ENCODE assay signal across 16 cellular contexts in the genomic region with DNA sequence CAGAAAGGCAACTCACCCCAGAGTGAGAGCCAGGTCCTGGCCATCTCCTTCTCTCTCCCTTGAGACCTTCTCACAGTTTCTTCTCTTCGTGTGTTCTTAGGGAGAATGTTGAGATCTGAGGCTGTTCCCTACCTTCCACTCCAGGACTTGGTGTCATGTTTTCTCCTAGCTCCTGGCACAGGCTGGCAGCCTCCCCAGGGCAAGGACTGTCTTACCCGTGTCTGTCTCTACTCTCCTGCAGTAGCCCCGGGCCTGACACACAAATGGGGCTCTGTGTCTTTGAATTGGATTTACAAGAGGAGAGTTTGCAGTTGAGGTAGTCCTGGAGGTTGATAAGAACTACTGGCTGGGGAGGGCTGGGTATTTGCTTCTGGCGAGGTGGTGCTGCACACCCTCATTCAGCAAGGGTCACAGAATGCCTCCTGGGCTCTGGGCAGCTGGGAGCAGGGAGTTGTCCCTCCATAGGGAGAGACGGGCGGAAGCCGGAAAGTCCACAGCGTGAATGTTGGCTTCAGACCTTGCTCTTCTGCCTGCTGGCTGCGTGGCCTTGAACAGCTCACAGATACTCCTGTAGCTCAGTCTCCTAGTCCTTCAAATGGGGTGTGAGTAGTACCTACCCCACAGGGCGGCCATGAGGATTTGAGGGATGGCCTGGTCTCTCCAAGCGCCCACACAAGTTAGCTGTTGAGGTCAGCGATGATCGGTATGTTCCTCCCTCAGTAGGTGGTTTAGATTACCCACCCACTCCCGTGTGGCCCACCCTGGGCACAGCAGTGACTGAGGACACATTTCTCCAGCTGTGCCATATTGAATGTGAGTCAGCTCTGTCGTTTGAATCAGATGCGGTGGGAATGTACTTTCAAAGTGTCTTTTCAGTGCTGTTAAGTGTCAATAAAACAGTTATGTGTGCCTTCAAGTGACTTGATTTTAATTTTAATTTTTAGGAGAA. TPM values are rescaled to one million over a fixed set of nuclear protein-coding genes. Genes with fewer than 3 reads are reported as not detected.
DNase-seq lines count a peak whose midpoint lies in the region; ATAC-seq, FAIRE-seq and TF ChIP-seq lines count a peak whose summit lies in the region.
"Had no signal": no experiment of that assay in that cellular context is flagged by ENCODE, and none has a peak within 500 bp of the region (broad histone marks: within the 10 kb centered on the region; RNA-seq: fewer than 3 reads in every experiment).

No MANE protein-coding gene starts in this region.

- no peak overlapping the region for H3K4me2 ChIP-seq in HepG2 (ENCODE audit: low read depth, low read length)
- H3K4me2 ChIP-seq: hepatocyte, neural progenitor cell had no signal

- TF ChIP-seq RAD21 in HepG2 (CRISPR knock-in tag; IDR thresholded peaks at IDR 0.05) = no peak

- peak overlapping the region; percentile 46 for H3K27ac Mint-ChIP-seq in activated naive CD4-positive, alpha-beta T cell treated with anti-CD3 and anti-CD28 coated beads for 36 hours
- peak overlapping the region; percentile 38 for H3K27ac Mint-ChIP-seq in activated T-cell treated with anti-CD3 and anti-CD28 coated beads, Interleukin-2, amount 50 U/mL, for 72 hours
- peak overlapping the region; percentile 72 for H3K27ac Mint-ChIP-seq in stimulated activated effector memory CD8-positive, alpha-beta T cell treated with anti-CD3 and anti-CD28 coated beads, Interleukin-12 subunit alpha, Interleukin-12 subunit beta, amount 100 ng/mL, for 72 hours
- H3K27ac Mint-ChIP-seq: neural progenitor cell had no signal

- H3K27me3 Mint-ChIP-seq in activated naive CD4-positive, alpha-beta T cell treated with anti-CD3 and anti-CD28 coated beads for 36 hours (ENCODE audit: low read depth) = no peaks in the 10 kb centered on the region
- H3K27me3 Mint-ChIP-seq in activated T-cell treated with anti-CD3 and anti-CD28 coated beads, Interleukin-2, amount 50 U/mL, for 72 hours (ENCODE audit: low read depth) = no peaks in the 10 kb centered on the region

- no peak for TF ChIP-seq EP300 in HepG2 (IDR thresholded peaks at IDR 0.05; ENCODE audit: low read depth in 2 of 2, low read length in 2 of 2)
- no peak for TF ChIP-seq EP300 in HepG2 (CRISPR knock-in tag; IDR thresholded peaks at IDR 0.05; ENCODE audit: borderline replicate concordance)

- CTCF ChIA-PET in activated naive CD4-positive, alpha-beta T cell treated with anti-CD3 and anti-CD28 coated beads for 36 hours (lab: Charles Lee) = interaction anchor here (0.7 kb wide), 1 partner anchor 24 kb away, joined by 3 read pairs; no protein-coding TSS in a partner anchor
- CTCF ChIA-PET in HepG2 (lab: Yijun Ruan, JAX; ENCODE audit: low intra/inter-chr PET ratio, low total read pairs) = no interaction called here

- POLR2A ChIA-PET in HepG2 (lab: Yijun Ruan, JAX) = no interaction called here

- peaks cover 62% of the 10 kb centered on the region for H3K79me2 ChIP-seq in HepG2 (ENCODE audit: insufficient read depth, low read length)

- H3K27me3 ChIP-seq in HepG2 (ENCODE audit: control insufficient read depth in 1 of 2, insufficient read depth in 2 of 2, low read length in 2 of 2) = no peaks in the 10 kb centered on the region
- H3K27me3 ChIP-seq: hepatocyte, neural progenitor cell, tibial nerve had no signal

- TF ChIP-seq POLR2A in HepG2 (IDR thresholded peaks at IDR 0.05; ENCODE audit: insufficient read depth in 1 of 2, low read depth in 2 of 2, low read length in 2 of 2) = no peak

- in situ Hi-C loops in HepG2 (cut with HindIII; ENCODE audit: extremely low pct_ligation_motif_present, low pct_unique_long_range_greater_than_20kb) = no loop called here
- in situ Hi-C loops in KBM-7 (cut with MboI; ENCODE audit: low pct_unique_long_range_greater_than_20kb, low sequenced_read_pairs) = no loop called here

- BruUV-seq in HepG2 (replicated peaks; lab: Mats Ljungman, UMichigan) = no TSS peak

- no peaks in the 10 kb centered on the region for H3K9me3 Mint-ChIP-seq in activated naive CD4-positive, alpha-beta T cell treated with anti-CD3 and anti-CD28 coated beads for 36 hours
- no peaks in the 10 kb centered on the region for H3K9me3 Mint-ChIP-seq in activated T-cell treated with anti-CD3 and anti-CD28 coated beads, Interleukin-2, amount 50 U/mL, for 72 hours
- H3K9me3 Mint-ChIP-seq in stimulated activated effector memory CD8-positive, alpha-beta T cell treated with anti-CD3 and anti-CD28 coated beads, Interleukin-12 subunit alpha, Interleukin-12 subunit beta, amount 100 ng/mL, for 72 hours = no peaks in the 10 kb centered on the region
- H3K9me3 Mint-ChIP-seq: neural progenitor cell had no signal

- no peak overlapping the region for H3K4me3 Mint-ChIP-seq in activated naive CD4-positive, alpha-beta T cell treated with anti-CD3 and anti-CD28 coated beads for 36 hours
- no peak overlapping the region for H3K4me3 Mint-ChIP-seq in activated T-cell treated with anti-CD3 and anti-CD28 coated beads, Interleukin-2, amount 50 U/mL, for 72 hours
- no peak overlapping the region for H3K4me3 Mint-ChIP-seq in stimulated activated effector memory CD8-positive, alpha-beta T cell treated with anti-CD3 and anti-CD28 coated beads, Interleukin-12 subunit alpha, Interleukin-12 subunit beta, amount 100 ng/mL, for 72 hours
- H3K4me3 Mint-ChIP-seq: neural progenitor cell had no signal

- peak overlapping the region; percentile 29 for H3K27ac ChIP-seq in HepG2 (ENCODE audit: extremely low read length, insufficient read depth, low read length)
- H3K27ac ChIP-seq: hepatocyte, neural progenitor cell, tibial nerve had no signal

- H3K4me1 ChIP-seq in HepG2 (ENCODE audit: insufficient read depth, low read length) = peaks cover 40% of the 10 kb centered on the region

- peaks cover 3 to 21% of the 10 kb centered on the region in 2 experiments for H3K36me3 ChIP-seq in HepG2 (replicated peaks in 1 of 2; ENCODE audit: control insufficient read depth in 1 of 2, insufficient read depth in 2 of 2, low read length in 2 of 2)

- FAIRE-seq in HepG2 (lab: Jason Lieb, UNC) = no peak
- FAIRE-seq: endothelial cell of umbilical vein had no signal

- no peak overlapping the region for H3K9ac ChIP-seq in HepG2 (ENCODE audit: insufficient read depth, low read depth, low read length)
- H3K9ac ChIP-seq: neural progenitor cell had no signal

- H2AFZ ChIP-seq in HepG2 (ENCODE audit: low read length) = no peak overlapping the region
- H2AFZ ChIP-seq: hepatocyte, neural progenitor cell had no signal

- peaks cover 16% of the 10 kb centered on the region for H3K36me3 Mint-ChIP-seq in activated naive CD4-positive, alpha-beta T cell treated with anti-CD3 and anti-CD28 coated beads for 36 hours (ENCODE audit: low read depth)
- peaks cover 0 to 4% of the 10 kb centered on the region in 2 donors for H3K36me3 Mint-ChIP-seq in activated T-cell treated with anti-CD3 and anti-CD28 coated beads, Interleukin-2, amount 50 U/mL, for 72 hours (ENCODE audit: insufficient read depth in 2 of 2)
- H3K36me3 Mint-ChIP-seq in stimulated activated effector memory CD8-positive, alpha-beta T cell treated with anti-CD3 and anti-CD28 coated beads, Interleukin-12 subunit alpha, Interleukin-12 subunit beta, amount 100 ng/mL, for 72 hours = peaks cover 43% of the 10 kb centered on the region

- peaks cover 61% of the 10 kb centered on the region for H3K4me1 Mint-ChIP-seq in activated naive CD4-positive, alpha-beta T cell treated with anti-CD3 and anti-CD28 coated beads for 36 hours (ENCODE audit: low read depth)
- H3K4me1 Mint-ChIP-seq in activated T-cell treated with anti-CD3 and anti-CD28 coated beads, Interleukin-2, amount 50 U/mL, for 72 hours (ENCODE audit: low read depth) = peaks cover 68% of the 10 kb centered on the region
- H3K4me1 Mint-ChIP-seq in stimulated activated effector memory CD8-positive, alpha-beta T cell treated with anti-CD3 and anti-CD28 coated beads, Interleukin-12 subunit alpha, Interleukin-12 subunit beta, amount 100 ng/mL, for 72 hours = peaks cover 70% of the 10 kb centered on the region

- no peak for DNase-seq in activated naive CD4-positive, alpha-beta T cell treated with anti-CD3 and anti-CD28 coated beads for 36 hours
- DNase-seq in activated naive CD4-positive, alpha-beta T cell treated with anti-CD3 and anti-CD28 coated beads, Interleukin-2, amount 50 U/mL, for 16 hours = no peak
- DNase-seq in activated T-cell treated with anti-CD3 and anti-CD28 coated beads, Interleukin-2, amount 50 U/mL, for 72 hours = no peak
- DNase-seq in HepG2 (ENCODE audit: low spot score) = no peak
- no peak for DNase-seq in stimulated activated effector memory CD8-positive, alpha-beta T cell treated with anti-CD3 and anti-CD28 coated beads, Interleukin-12 subunit alpha, Interleukin-12 subunit beta, amount 100 ng/mL, for 72 hours (ENCODE audit: low spot score in 2 of 2)
- no peak for DNase-seq in KBM-7
- no peak for DNase-seq in SKM-1 (lab: John Stamatoyannopoulos, UW; ENCODE audit: unreplicated experiment)
- no peak for DNase-seq in occipital lobe (lab: John Stamatoyannopoulos, UW)
- DNase-seq: activated CD4-positive, CD25-positive, alpha-beta regulatory T cell treated with anti-CD3 and anti-CD28 coated beads, Interleukin-2, amount 50 U/mL, for 72 hours; DMS153; SW 1271 had no signal

- no peak for TF ChIP-seq CTCF in HepG2 (CRISPR knock-in tag; IDR thresholded peaks at IDR 0.05)

- H3K4me3 ChIP-seq in HepG2 (replicated peaks in 1 of 3; ENCODE audit: insufficient read depth in 1 of 3, low read depth in 2 of 3, low read length in 3 of 3) = no peak overlapping the region
- H3K4me3 ChIP-seq: hepatocyte, neural progenitor cell, tibial nerve had no signal

- intact Hi-C loops in activated naive CD4-positive, alpha-beta T cell treated with anti-CD3 and anti-CD28 coated beads for 36 hours (cut with micrococcal nuclease) = loop anchor here (10.0 kb wide), 1 partner anchor 185 kb away; a partner anchor contains a TSS
- intact Hi-C loops in HepG2 (cut with micrococcal nuclease; ENCODE audit: unreplicated experiment) = no loop called here

- H3K9me3 ChIP-seq in HepG2 (ENCODE audit: low read length) = no peaks in the 10 kb centered on the region
- H3K9me3 ChIP-seq: tibial nerve had no signal

- 92% methylated on average over 7 of the region's 16 CpGs for WGBS in HepG2 (ENCODE audit: low lambda C conversion rate)

- no peak for ATAC-seq in activated T-cell treated with anti-CD3 and anti-CD28 coated beads, Interleukin-2, amount 50 U/mL, for 72 hours (replicated peaks in 1 of 2)
- peak; percentile 77 for ATAC-seq in HepG2
- ATAC-seq in stimulated activated effector memory CD8-positive, alpha-beta T cell treated with anti-CD3 and anti-CD28 coated beads, Interleukin-12 subunit alpha, Interleukin-12 subunit beta, amount 100 ng/mL, for 72 hours = peak; percentile 49
- ATAC-seq: left lobe of liver had no signal

- H4K20me1 ChIP-seq in HepG2 (ENCODE audit: insufficient read depth, low read length) = peaks cover 15% of the 10 kb centered on the region; the same call in 1 of the 2 replicates

RNA-seq across cellular contexts. Expression of a gene that starts 10.2 kb away (rescaled TPM):
- total RNA-seq in activated naive CD4-positive, alpha-beta T cell treated with anti-CD3 and anti-CD28 coated beads for 36 hours = 10 to 100 TPM; 36.8 to 40.6 TPM
- total RNA-seq in activated T-cell treated with anti-CD3 and anti-CD28 coated beads, Interleukin-2, amount 50 U/mL, for 72 hours = 10 to 100 TPM; 51.7 to 52.3 TPM
- total RNA-seq in HepG2 (2016; rRNA removed; fragmentation: Illumina TruSeq; extraction: Trizol) = 5.0 and 8.4 TPM in 2 replicates
- total RNA-seq in HepG2 (2016; cell fraction: cytosol; rRNA removed; fragmentation: Illumina TruSeq; extraction: Trizol; ENCODE audit: low read depth) = 4.7 TPM in 2 replicates
- total RNA-seq in HepG2 (2016; cell fraction: insoluble cytoplasmic fraction; rRNA removed; fragmentation: Illumina TruSeq; extraction: Trizol) = 3.7 and 7.0 TPM in 2 replicates
- 6.0 and 6.1 TPM in 2 replicates for total RNA-seq in HepG2 (2016; cell fraction: membrane; rRNA removed; fragmentation: Illumina TruSeq; extraction: Trizol)
- 13.3 and 16.0 TPM in 2 replicates for total RNA-seq in HepG2 (2016; cell fraction: nucleus; rRNA removed; fragmentation: Illumina TruSeq; extraction: Trizol)
- 4.2 and 4.9 TPM in 2 replicates for polyA plus RNA-seq in HepG2 (2011; rRNA removed)
- polyA plus RNA-seq in HepG2 (2011; cell fraction: cytosol; rRNA removed) = 2.4 and 3.4 TPM in 2 replicates
- 23.5 and 23.6 TPM in 2 replicates for polyA plus RNA-seq in HepG2 (2011; cell fraction: nucleus; rRNA removed)
- 16.1 and 16.9 TPM in 2 replicates for polyA plus RNA-seq in HepG2 (2012)
- 1.1 TPM in 2 replicates for polyA plus RNA-seq in HepG2 (2016; cell fraction: cytosol; fragmentation: Illumina TruSeq; extraction: Trizol; ENCODE audit: low read depth)
- polyA plus RNA-seq in HepG2 (2016; cell fraction: insoluble cytoplasmic fraction; fragmentation: Illumina TruSeq; extraction: Trizol; ENCODE audit: low read depth) = 11.0 and 15.9 TPM in 2 replicates
- 2.6 and 2.7 TPM in 2 replicates for polyA plus RNA-seq in HepG2 (2016; cell fraction: membrane; fragmentation: Illumina TruSeq; extraction: Trizol; ENCODE audit: low read depth)
- polyA plus RNA-seq in HepG2 (2016; cell fraction: nucleus; fragmentation: Illumina TruSeq; extraction: Trizol; ENCODE audit: insufficient read depth, low read depth) = 43.2 and 47.1 TPM in 2 replicates
- 7.5 and 11.1 TPM in 2 replicates for polyA minus RNA-seq in HepG2 (2011; rRNA and poly(A)+ RNA removed; ENCODE audit: low replicate concordance)
- 7.5 and 8.3 TPM in 2 replicates for polyA minus RNA-seq in HepG2 (2011; cell fraction: cytosol; rRNA and poly(A)+ RNA removed)
- polyA minus RNA-seq in HepG2 (2011; cell fraction: nucleus; rRNA and poly(A)+ RNA removed) = 16.2 and 18.8 TPM in 2 replicates
- 11.7 TPM for total RNA-seq in occipital lobe

RNA-seq across cellular contexts. Expression of a gene that starts 30.8 kb away (rescaled TPM):
- 10 to 100 TPM; 37.7 to 38.8 TPM for total RNA-seq in activated naive CD4-positive, alpha-beta T cell treated with anti-CD3 and anti-CD28 coated beads for 36 hours
- 10 to 100 TPM; 37.3 to 53.4 TPM for total RNA-seq in activated T-cell treated with anti-CD3 and anti-CD28 coated beads, Interleukin-2, amount 50 U/mL, for 72 hours
- total RNA-seq in HepG2 (2016; rRNA removed; fragmentation: Illumina TruSeq; extraction: Trizol) (23.5 and 24.7 TPM in 2 replicates), occipital lobe (5.6 TPM)
- 6.6 and 7.1 TPM in 2 replicates for total RNA-seq in HepG2 (2016; cell fraction: cytosol; rRNA removed; fragmentation: Illumina TruSeq; extraction: Trizol; ENCODE audit: low read depth)
- 21.9 and 25.6 TPM in 2 replicates for total RNA-seq in HepG2 (2016; cell fraction: insoluble cytoplasmic fraction; rRNA removed; fragmentation: Illumina TruSeq; extraction: Trizol)
- 11.7 and 15.8 TPM in 2 replicates for total RNA-seq in HepG2 (2016; cell fraction: membrane; rRNA removed; fragmentation: Illumina TruSeq; extraction: Trizol)
- 22.3 and 22.5 TPM in 2 replicates for total RNA-seq in HepG2 (2016; cell fraction: nucleus; rRNA removed; fragmentation: Illumina TruSeq; extraction: Trizol)
- 19.2 and 28.3 TPM in 2 replicates for polyA plus RNA-seq in HepG2 (2011; rRNA removed)
- 18.9 and 22.1 TPM in 2 replicates for polyA plus RNA-seq in HepG2 (2011; cell fraction: cytosol; rRNA removed)
- polyA plus RNA-seq in HepG2 (2011; cell fraction: nucleus; rRNA removed) = 51.5 and 61.7 TPM in 2 replicates
- polyA plus RNA-seq in HepG2 (2012) = 16.6 and 23.7 TPM in 2 replicates
- polyA plus RNA-seq in HepG2 (2016; cell fraction: cytosol; fragmentation: Illumina TruSeq; extraction: Trizol; ENCODE audit: low read depth) = 6.6 and 8.0 TPM in 2 replicates
- 37.8 and 38.4 TPM in 2 replicates for polyA plus RNA-seq in HepG2 (2016; cell fraction: insoluble cytoplasmic fraction; fragmentation: Illumina TruSeq; extraction: Trizol; ENCODE audit: low read depth)
- 14.2 and 18.7 TPM in 2 replicates for polyA plus RNA-seq in HepG2 (2016; cell fraction: membrane; fragmentation: Illumina TruSeq; extraction: Trizol; ENCODE audit: low read depth)
- 70.5 and 72.7 TPM in 2 replicates for polyA plus RNA-seq in HepG2 (2016; cell fraction: nucleus; fragmentation: Illumina TruSeq; extraction: Trizol; ENCODE audit: insufficient read depth, low read depth)
- 26.1 and 71.1 TPM in 2 replicates for polyA minus RNA-seq in HepG2 (2011; rRNA and poly(A)+ RNA removed; ENCODE audit: low replicate concordance)
- 10.4 and 12.3 TPM in 2 replicates for polyA minus RNA-seq in HepG2 (2011; cell fraction: cytosol; rRNA and poly(A)+ RNA removed)
- polyA minus RNA-seq in HepG2 (2011; cell fraction: nucleus; rRNA and poly(A)+ RNA removed) = 31.2 and 34.2 TPM in 2 replicates

Comparison
In these comparisons a context has a peak if more than half of its experiments do, and no peak if none do; other contexts are left out.
1. ATAC-seq: peak in HepG2 (single experiment) and stimulated activated effector memory CD8-positive, alpha-beta T cell treated with anti-CD3 and anti-CD28 coated beads, Interleukin-12 subunit alpha, Interleukin-12 subunit beta, amount 100 ng/mL, for 72 hours (single experiment); none in activated T-cell treated with anti-CD3 and anti-CD28 coated beads, Interleukin-2, amount 50 U/mL, for 72 hours (0 of 2).
2. Peak in every context shown above with its lines, with median percentiles within 50 percentile points of each other: H3K27ac Mint-ChIP-seq.